ENCODE assay signal across 28 cellular contexts in the genomic region with DNA sequence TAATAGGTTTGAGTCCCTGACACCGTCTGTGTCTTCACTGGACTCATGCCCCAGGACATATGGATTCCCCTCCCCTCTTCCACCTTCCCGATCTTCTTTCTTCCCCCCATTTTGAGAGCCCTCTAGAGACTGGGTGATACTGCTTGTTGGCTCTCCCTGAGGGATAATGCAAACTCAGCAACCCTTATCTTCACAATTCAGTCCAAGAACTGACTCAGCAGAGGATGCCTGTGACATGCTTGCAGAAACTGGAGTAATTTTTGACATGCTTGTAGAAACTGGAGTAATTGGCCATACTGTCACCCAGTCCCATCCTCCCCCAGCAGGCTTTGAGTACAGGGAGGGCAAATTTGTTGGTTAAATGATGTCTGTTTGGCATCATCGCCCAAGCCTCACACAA.
DNase-seq lines count a peak whose midpoint lies in the region; ATAC-seq, FAIRE-seq and TF ChIP-seq lines count a peak whose summit lies in the region.
"Had no signal": no experiment of that assay in that cellular context is flagged by ENCODE, and none has a peak within 500 bp of the region (broad histone marks: within the 10 kb centered on the region; RNA-seq: fewer than 3 reads in every experiment).

No MANE protein-coding gene starts in this region.

- DNase-seq in HepG2 (ENCODE audit: low spot score) (no peak), right lobe of liver (no peak), omental fat pad (ENCODE audit: low spot score) (no peak), cerebellum (ENCODE audit: low spot score) (no peak), MV-4-11 (lab: John Stamatoyannopoulos, UW) (no peak), left lung (no peak)
- DNase-seq in activated CD4-positive, alpha-beta T cell treated with anti-CD3 and anti-CD28 coated beads for 48 hours, result no peak
- DNase-seq: 8988T; activated B cell treated with CpG ODN at 0.5 μM for 24 hours; activated naive CD4-positive, alpha-beta T cell treated with anti-CD3 and anti-CD28 coated beads, Interleukin-2, amount 10 ng/mL, durations not matched to agents 7 days and 5 days; CD8-positive, alpha-beta T cell; dermis blood vessel endothelial cell; DMS 273 treated with DMSO at 0.1 percent for 48 hours; NCI-H1694 treated with DMSO at 0.1 percent for 48 hours; NCI-H526 treated with DMSO at 0.1 percent for 48 hours; nephron progenitor cell; SIG-M5; stimulated activated CD4-positive, alpha-beta T cell treated with anti-CD3 and anti-CD28 coated beads, Interleukin-4, amount 100 ng/mL, for 4 hours; SW 1271; T-helper 9 cell had no signal

- H3K36me3 ChIP-seq in HepG2 (replicated peaks in 1 of 2; ENCODE audit: control insufficient read depth in 1 of 2, insufficient read depth in 2 of 2, low read length in 2 of 2) (no peaks in the 10 kb centered on the region), right lobe of liver (no peaks in the 10 kb centered on the region), gastroesophageal sphincter (no peaks in the 10 kb centered on the region), left lung (no peaks in the 10 kb centered on the region)
- H3K36me3 ChIP-seq: ovary had no signal

- no peak overlapping the region for H2AFZ ChIP-seq in HepG2 (ENCODE audit: low read length)

- H3K9me3 ChIP-seq in HepG2 (ENCODE audit: low read length) (no peaks in the 10 kb centered on the region), right lobe of liver (no peaks in the 10 kb centered on the region), gastroesophageal sphincter (no peaks in the 10 kb centered on the region), left lung (no peaks in the 10 kb centered on the region)
- H3K9me3 ChIP-seq: ovary had no signal

- H3K4me1 ChIP-seq in HepG2 (ENCODE audit: insufficient read depth, low read length) (no peaks in the 10 kb centered on the region), right lobe of liver (no peaks in the 10 kb centered on the region), gastroesophageal sphincter (peaks cover 0 to 76% (median 13%) of the 10 kb centered on the region in 3 donors), left lung (peaks cover 0 to 4% of the 10 kb centered on the region in 2 donors)

- BruUV-seq in HepG2 (replicated peaks; lab: Mats Ljungman, UMichigan), result no TSS peak

- no peak overlapping the region for H3K4me2 ChIP-seq in HepG2 (ENCODE audit: low read depth, low read length)

- TF ChIP-seq CTCF in HepG2 (CRISPR knock-in tag; IDR thresholded peaks at IDR 0.05) (no peak), right lobe of liver (IDR thresholded peaks at IDR 0.05) (no peak), gastroesophageal sphincter (IDR thresholded peaks at IDR 0.05) (no peak), omental fat pad (IDR thresholded peaks at IDR 0.05) (no peak), left lung (IDR thresholded peaks at IDR 0.05) (no peak)

- FAIRE-seq in HepG2 (lab: Jason Lieb, UNC), result no peak
- FAIRE-seq: endometrium, GM12891, keratinocyte had no signal

- no peak for ATAC-seq in HepG2
- ATAC-seq in right lobe of liver, result no peak
- no peak for ATAC-seq in gastroesophageal sphincter
- peak; percentile 36 for ATAC-seq in omental fat pad (ENCODE audit: low FRiP score)
- ATAC-seq in left lung, result no peak
- ATAC-seq: CD8-positive, alpha-beta T cell; Panc1; stimulated activated memory B cell treated with anti-CD40 and anti-IgM and Interleukin-4, amounts not matched to agents 10 μg/mL and 1 μg/mL and 100 μg/mL, for 72 hours had no signal

- 0% methylated on average over 3 of the region's 3 CpGs for WGBS in HepG2 (ENCODE audit: low lambda C conversion rate)
- WGBS in right lobe of liver (ENCODE audit: insufficient coverage, low coverage, low lambda C conversion rate, missing lambda C conversion rate), result 43% methylated on average over 3 of the region's 3 CpGs
- WGBS in gastroesophageal sphincter (ENCODE audit: low coverage in 1 of 2), 2 donors, result 77 to 92% methylated on average over 2 of the region's 3 CpGs

- CTCF ChIA-PET in HepG2 (lab: Yijun Ruan, JAX; ENCODE audit: low intra/inter-chr PET ratio, low total read pairs), result no interaction called here

- H3K79me2 ChIP-seq in HepG2 (ENCODE audit: insufficient read depth, low read length), result no peaks in the 10 kb centered on the region

- H3K27ac ChIP-seq in HepG2 (ENCODE audit: extremely low read length, insufficient read depth, low read length) (no peak overlapping the region), right lobe of liver (no peak overlapping the region), gastroesophageal sphincter (peak overlapping the region in 3 of 4 donors; percentile 2 to 59 (median 46)), left lung (no peak overlapping the region)
- H3K27ac ChIP-seq: ovary had no signal

- no peak for TF ChIP-seq EP300 in HepG2 (IDR thresholded peaks at IDR 0.05; ENCODE audit: low read depth in 2 of 2, low read length in 2 of 2)
- TF ChIP-seq EP300 in HepG2 (CRISPR knock-in tag; IDR thresholded peaks at IDR 0.05; ENCODE audit: borderline replicate concordance), result no peak
- no peak for TF ChIP-seq EP300 in gastroesophageal sphincter (IDR thresholded peaks at IDR 0.05)

- H4K20me1 ChIP-seq in HepG2 (ENCODE audit: insufficient read depth, low read length), result no peaks in the 10 kb centered on the region

- H3K27me3 ChIP-seq in HepG2 (ENCODE audit: control insufficient read depth in 1 of 2, insufficient read depth in 2 of 2, low read length in 2 of 2) (no peaks in the 10 kb centered on the region; a peak in 1 of 5 replicates), right lobe of liver (no peaks in the 10 kb centered on the region), gastroesophageal sphincter (no peaks in the 10 kb centered on the region), left lung (no peaks in the 10 kb centered on the region)
- H3K27me3 ChIP-seq: ovary had no signal

- H3K9ac ChIP-seq in HepG2 (ENCODE audit: insufficient read depth, low read depth, low read length), result no peak overlapping the region

- H3K4me3 ChIP-seq in HepG2 (replicated peaks in 1 of 3; ENCODE audit: insufficient read depth in 1 of 3, low read depth in 2 of 3, low read length in 3 of 3), result no peak overlapping the region
- no peak overlapping the region for H3K4me3 ChIP-seq in right lobe of liver
- H3K4me3 ChIP-seq in gastroesophageal sphincter, result no peak overlapping the region
- H3K4me3 ChIP-seq in left lung, result no peak overlapping the region
- H3K4me3 ChIP-seq: lung, ovary had no signal

- no peak for TF ChIP-seq RAD21 in HepG2 (CRISPR knock-in tag; IDR thresholded peaks at IDR 0.05)

- intact Hi-C loops in HepG2 (cut with micrococcal nuclease; ENCODE audit: unreplicated experiment) (no loop called here), right lobe of liver (cut with DNase I) (no loop called here), left lung (cut with DNase I) (no loop called here)

- POLR2A ChIA-PET in HepG2 (lab: Yijun Ruan, JAX), result no interaction called here

- TF ChIP-seq POLR2A in HepG2 (IDR thresholded peaks at IDR 0.05; ENCODE audit: insufficient read depth in 1 of 2, low read depth in 2 of 2, low read length in 2 of 2), result no peak
- no peak for TF ChIP-seq POLR2A in right lobe of liver (IDR thresholded peaks at IDR 0.05)
- no peak for TF ChIP-seq POLR2A in gastroesophageal sphincter (IDR thresholded peaks at IDR 0.05)

- in situ Hi-C loops in HepG2 (cut with HindIII; ENCODE audit: extremely low pct_ligation_motif_present, low pct_unique_long_range_greater_than_20kb), result no loop called here

TF ChIP-seq in HepG2, 621 proteins besides CTCF, POLR2A, EP300 and RAD21:
- TF ChIP-seq ARID5B (CRISPR knock-in tag; IDR thresholded peaks at IDR 0.05) (no peak), TRIM22 (IDR thresholded peaks at IDR 0.05) (no peak), MAFK (conservative IDR thresholded peaks at IDR 0.05 in 1 of 2, IDR thresholded peaks at IDR 0.05 in 1 of 2; ENCODE audit: low read length in 2 of 2) (peak; percentile 57 to 71), MAFF (IDR thresholded peaks at IDR 0.05; ENCODE audit: low read depth, low read length) (peak; percentile 51)

Comparison
In these comparisons a context has a peak if more than half of its experiments do, and no peak if none do; other contexts are left out.
1. H3K27ac ChIP-seq: peak in gastroesophageal sphincter (3 of 4); none in HepG2 (single experiment), right lobe of liver (0 of 3) and left lung (0 of 2).